In the genomic region with DNA sequence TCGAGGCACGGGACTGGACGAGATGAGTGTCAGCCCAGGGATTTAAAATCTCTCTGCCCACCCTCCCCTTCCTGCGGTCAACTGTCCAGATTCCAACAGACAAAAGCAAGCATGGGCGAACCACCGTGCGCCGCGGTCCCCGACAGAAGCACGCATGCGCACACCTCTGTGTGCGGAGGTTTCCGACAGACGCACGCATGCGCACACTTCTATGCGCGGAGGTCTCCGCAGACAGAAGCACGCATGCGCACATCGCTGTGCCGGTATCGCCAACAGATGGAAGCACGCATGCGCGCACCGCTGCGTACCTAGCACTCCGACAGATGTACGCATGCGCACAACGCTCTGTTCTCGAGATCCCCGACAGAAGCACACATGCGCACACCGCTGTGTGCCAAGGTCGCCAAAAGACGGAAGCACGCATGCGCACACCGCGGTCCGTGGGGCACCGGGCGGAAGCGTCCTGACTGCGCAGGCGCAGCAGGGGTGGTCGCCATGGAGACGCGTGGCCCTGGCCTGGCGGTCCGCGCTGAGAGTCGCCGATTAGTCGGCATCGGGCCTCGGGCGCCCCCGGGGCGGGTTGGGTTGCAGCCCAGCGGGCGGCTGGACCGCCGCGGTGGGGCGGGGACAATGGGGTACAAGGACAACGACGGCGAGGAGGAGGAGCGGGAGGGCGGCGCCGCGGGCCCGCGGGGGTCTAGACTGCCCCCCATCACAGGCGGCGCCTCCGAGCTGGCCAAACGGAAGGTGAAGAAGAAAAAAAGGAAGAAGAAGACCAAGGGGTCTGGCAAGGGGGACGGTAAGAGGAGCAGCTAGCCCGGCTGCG, we compare ENCODE assay signal across 8 cellular contexts. TPM values are rescaled to one million over a fixed set of nuclear protein-coding genes. Genes with fewer than 3 reads are reported as not detected.
A peak's percentile ranks its signal among the peaks of the same experiment; 100 is the strongest.
DNase-seq lines count a peak whose midpoint lies in the region; ATAC-seq and TF ChIP-seq lines count a peak whose summit lies in the region.

No MANE protein-coding gene starts in this region.

- peak; percentile 89 to 97 for DNase-seq in NCI-H526 (lab: John Stamatoyannopoulos, UW)
- peak; percentile 100 for DNase-seq in activated CD4-positive, alpha-beta T cell treated with anti-CD3 and anti-CD28 coated beads, Interleukin-2, amount 10 ng/mL, durations not matched to agents 24 days and 14 days
- peak; percentile 98 for DNase-seq in coronary artery (ENCODE audit: low spot score)
- DNase-seq in stimulated activated CD4-positive, alpha-beta T cell treated with anti-CD3 and anti-CD28 coated beads, Interleukin-1b, Interleukin-23, amount 100 ng/mL, for 24 hours (ENCODE audit: low read depth in 4 of 4, low spot score in 1 of 4): peak; percentile 98 to 99 (median 99)

- peaks cover 28% of the 10 kb centered on the region for H3K27me3 ChIP-seq in BLaER1
- H3K27me3 ChIP-seq in layer of hippocampus (ENCODE audit: control insufficient read depth, insufficient read depth, low read length): no peaks in the 10 kb centered on the region

- H3K9me3 ChIP-seq in BLaER1: no peaks in the 10 kb centered on the region

- peak; percentile 94 for ATAC-seq in GM19324 (IDR thresholded peaks at IDR 0.05; ENCODE audit: low FRiP score, unreplicated experiment)
- ATAC-seq in HG03460 (IDR thresholded peaks at IDR 0.05; ENCODE audit: unreplicated experiment): peak; percentile 74

- TF ChIP-seq CTCF in coronary artery (IDR thresholded peaks at IDR 0.05): no peak

- no peaks in the 10 kb centered on the region for H3K36me3 ChIP-seq in BLaER1

- peaks cover 45% of the 10 kb centered on the region for H3K4me1 ChIP-seq in BLaER1

- peaks cover 3% of the 10 kb centered on the region for H3K9me3 Mint-ChIP-seq in activated CD4-positive, alpha-beta T cell treated with anti-CD3 and anti-CD28 coated beads, Interleukin-2, amount 10 ng/mL, durations not matched to agents 24 days and 14 days

- intact Hi-C loops in activated CD4-positive, alpha-beta T cell treated with anti-CD3 and anti-CD28 coated beads, Interleukin-2, amount 10 ng/mL, durations not matched to agents 24 days and 14 days (cut with micrococcal nuclease): loop anchor here (2.0 to 5.0 kb wide), 2 partner anchors 277 to 341 kb away; no protein-coding TSS in a partner anchor

- H3K27ac ChIP-seq in BLaER1: peak overlapping the region; percentile 63
- H3K27ac ChIP-seq in coronary artery: peak overlapping the region; percentile 69 to 82
- H3K27ac ChIP-seq in layer of hippocampus (ENCODE audit: low read depth, low read length): peak overlapping the region; percentile 75

- peak overlapping the region; percentile 93 for H3K4me3 Mint-ChIP-seq in activated CD4-positive, alpha-beta T cell treated with anti-CD3 and anti-CD28 coated beads, Interleukin-2, amount 10 ng/mL, durations not matched to agents 24 days and 14 days

- H3K9ac ChIP-seq in BLaER1: peak overlapping the region; percentile 63

- peaks cover 5% of the 10 kb centered on the region for H3K27me3 Mint-ChIP-seq in activated CD4-positive, alpha-beta T cell treated with anti-CD3 and anti-CD28 coated beads, Interleukin-2, amount 10 ng/mL, durations not matched to agents 24 days and 14 days

- no peaks in the 10 kb centered on the region for H4K20me1 ChIP-seq in BLaER1

- H3K4me1 Mint-ChIP-seq in activated CD4-positive, alpha-beta T cell treated with anti-CD3 and anti-CD28 coated beads, Interleukin-2, amount 10 ng/mL, durations not matched to agents 24 days and 14 days: peaks cover 57% of the 10 kb centered on the region

- peak overlapping the region; percentile 100 for H3K27ac Mint-ChIP-seq in activated CD4-positive, alpha-beta T cell treated with anti-CD3 and anti-CD28 coated beads, Interleukin-2, amount 10 ng/mL, durations not matched to agents 24 days and 14 days

- peak overlapping the region; percentile 80 for H3K4me3 ChIP-seq in BLaER1
- H3K4me3 ChIP-seq in coronary artery: peak overlapping the region; percentile 91

- H3K4me2 ChIP-seq in BLaER1: peak overlapping the region; percentile 98

- peaks cover 51% of the 10 kb centered on the region for H3K36me3 Mint-ChIP-seq in activated CD4-positive, alpha-beta T cell treated with anti-CD3 and anti-CD28 coated beads, Interleukin-2, amount 10 ng/mL, durations not matched to agents 24 days and 14 days (ENCODE audit: low read depth)

RNA-seq across cellular contexts. Expression of a gene that starts 35.7 kb away (rescaled TPM):
- 91.3 and 93.4 TPM in 2 replicates for total RNA-seq in activated CD4-positive, alpha-beta T cell treated with anti-CD3 and anti-CD28 coated beads, Interleukin-2, amount 10 ng/mL, durations not matched to agents 24 days and 14 days

RNA-seq across cellular contexts. Expression of a gene that starts 57.5 kb away (rescaled TPM):
- total RNA-seq in activated CD4-positive, alpha-beta T cell treated with anti-CD3 and anti-CD28 coated beads, Interleukin-2, amount 10 ng/mL, durations not matched to agents 24 days and 14 days: 2.5 and 3.7 TPM in 2 replicates

Comparison
In these comparisons a context has a peak if more than half of its experiments do, and no peak if none do; other contexts are left out.
1. Peak in every context shown above with its lines: DNase-seq, ATAC-seq, H3K4me3 ChIP-seq and H3K27ac ChIP-seq.